ENCODE assay signal across 26 cellular contexts in the genomic region with DNA sequence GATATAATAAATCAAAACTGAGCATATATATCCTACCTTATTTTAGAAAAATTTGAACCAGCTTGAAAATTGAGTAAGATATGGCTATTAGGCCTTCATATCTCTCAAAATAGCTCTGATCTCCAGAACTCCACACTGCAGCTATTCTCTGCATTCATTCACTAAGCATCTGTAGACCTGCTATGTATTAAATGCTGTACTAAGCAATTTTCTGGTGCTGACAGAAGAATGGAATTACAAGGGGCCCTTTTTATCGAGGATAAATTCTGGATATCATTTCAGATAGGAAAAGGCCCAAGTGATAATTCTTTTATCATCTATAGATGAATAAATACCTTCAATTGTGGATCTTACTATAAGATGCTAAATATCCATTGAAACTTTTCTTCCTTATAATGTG. TPM values are rescaled to one million over a fixed set of nuclear protein-coding genes. Genes with fewer than 3 reads are reported as not detected.
DNase-seq lines count a peak whose midpoint lies in the region; ATAC-seq and TF ChIP-seq lines count a peak whose summit lies in the region.
"Had no signal": no experiment of that assay in that cellular context is flagged by ENCODE, and none has a peak within 500 bp of the region (broad histone marks: within the 10 kb centered on the region; RNA-seq: fewer than 3 reads in every experiment).

No MANE protein-coding gene starts in this region.

- no peak overlapping the region for H2AK5ac ChIP-seq in mesenchymal stem cell (ENCODE audit: low read length, severe bottlenecking)

- H3K18ac ChIP-seq in mesenchymal stem cell (ENCODE audit: low read depth in 1 of 2, low read length in 2 of 2) = no peak overlapping the region

- H3K79me2 ChIP-seq in SK-N-SH (ENCODE audit: insufficient read depth) = peaks cover 55% of the 10 kb centered on the region
- peaks cover 38% of the 10 kb centered on the region for H3K79me2 ChIP-seq in OCI-LY3 (ENCODE audit: low read length)

- H3F3A ChIP-seq in SK-N-SH (replicated peaks; ENCODE audit: insufficient read depth) = no peaks in the 10 kb centered on the region

- CTCF ChIA-PET in SK-N-SH (lab: Yijun Ruan, JAX) = interaction anchor here (1.9 kb wide), 1 partner anchor 11 kb away, joined by 4 read pairs; no protein-coding TSS in a partner anchor

- no peaks in the 10 kb centered on the region for H3K27me3 Mint-ChIP-seq in neural crest cell (ENCODE audit: low read depth)
- H3K27me3 Mint-ChIP-seq: activated CD4-positive, alpha-beta memory T cell treated with anti-CD3 and anti-CD28 coated beads, Interleukin-2, amount 10 ng/mL, durations not matched to agents 7 days and 5 days had no signal

- no peak overlapping the region for H4K8ac ChIP-seq in mesenchymal stem cell (ENCODE audit: low read length)

- H4K20me1 ChIP-seq in SK-N-SH (ENCODE audit: insufficient read depth) (no peaks in the 10 kb centered on the region), OCI-LY3 (ENCODE audit: insufficient read depth, low read length) (no peaks in the 10 kb centered on the region)

- H2BK120ac ChIP-seq in mesenchymal stem cell (ENCODE audit: low read depth, low read length) = no peak overlapping the region

- H3K14ac ChIP-seq in mesenchymal stem cell (ENCODE audit: low read length in 2 of 2) = no peak overlapping the region

- no peak for TF ChIP-seq EP300 in SK-N-SH (IDR thresholded peaks at IDR 0.05; ENCODE audit: borderline replicate concordance in 1 of 2, low read depth in 1 of 2, low read length in 1 of 2)

- H2BK12ac ChIP-seq in mesenchymal stem cell (ENCODE audit: low read length in 2 of 2) = no peak overlapping the region

- H3K27ac Mint-ChIP-seq in neural crest cell (ENCODE audit: unreplicated experiment) = no peak overlapping the region
- H3K27ac Mint-ChIP-seq: activated CD4-positive, alpha-beta memory T cell treated with anti-CD3 and anti-CD28 coated beads, Interleukin-2, amount 10 ng/mL, durations not matched to agents 7 days and 5 days; endodermal cell; WTC11 had no signal

- H3K4me3 Mint-ChIP-seq in neural crest cell = peak overlapping the region; percentile 42
- H3K4me3 Mint-ChIP-seq: activated CD4-positive, alpha-beta memory T cell treated with anti-CD3 and anti-CD28 coated beads, Interleukin-2, amount 10 ng/mL, durations not matched to agents 7 days and 5 days; activated naive CD4-positive, alpha-beta T cell treated with anti-CD3 and anti-CD28 coated beads for 36 hours; endodermal cell; mesothelial cell of epicardium; WTC11 had no signal

- DNase-seq in SK-N-SH = no peak
- no peak for DNase-seq in neural crest cell (ENCODE audit: low read depth, low spot score)
- no peak for DNase-seq in OCI-M1 (lab: John Stamatoyannopoulos, UW)
- no peak for DNase-seq in mesenchymal stem cell
- DNase-seq: 8988T; activated CD4-positive, alpha-beta memory T cell treated with anti-CD3 and anti-CD28 coated beads, Interleukin-2, amount 10 ng/mL, durations not matched to agents 7 days and 5 days; activated naive CD4-positive, alpha-beta T cell treated with anti-CD3 and anti-CD28 coated beads for 36 hours; C1 segment of cervical spinal cord; endodermal cell; GF-D8; left cardiac atrium; NCI-H1417; NCI-H526; psoas muscle; SJCRH30; stimulated activated CD4-positive, alpha-beta T cell treated with anti-CD3 and anti-CD28 coated beads, Interleukin-4, amount 100 ng/mL, for 24 hours had no signal

- peaks cover 3% of the 10 kb centered on the region for H3K9me3 Mint-ChIP-seq in neural crest cell
- H3K9me3 Mint-ChIP-seq: activated CD4-positive, alpha-beta memory T cell treated with anti-CD3 and anti-CD28 coated beads, Interleukin-2, amount 10 ng/mL, durations not matched to agents 7 days and 5 days; activated naive CD4-positive, alpha-beta T cell treated with anti-CD3 and anti-CD28 coated beads for 36 hours; endodermal cell; T-helper 2 cell treated with Interferon-gamma antibody and Interleukin-4, amounts not matched to agents 5 μg/mL and 100 μg/mL, for 36 hours had no signal

- H3K27ac ChIP-seq in SK-N-SH (ENCODE audit: low read depth in 2 of 2, low read length in 1 of 2) (no peak overlapping the region), OCI-LY3 (ENCODE audit: low read length) (no peak overlapping the region), mesenchymal stem cell (ENCODE audit: low read length, poor library complexity, severe bottlenecking) (no peak overlapping the region)
- H3K27ac ChIP-seq: SJCRH30 had no signal

- H2BK5ac ChIP-seq in mesenchymal stem cell (ENCODE audit: low read depth, low read length, poor library complexity, severe bottlenecking) = no peak overlapping the region

- H3K4me2 ChIP-seq in SK-N-SH (peak overlapping the region; percentile 87; the same call in 1 of the 2 replicates), OCI-LY3 (ENCODE audit: low read length) (peak overlapping the region; percentile 92), mesenchymal stem cell (ENCODE audit: low read length, poor library complexity, severe bottlenecking) (no peak overlapping the region)

- WGBS in SK-N-SH (ENCODE audit: low lambda C conversion rate) = 96% methylated on average over 1 of the region's 1 CpG
- WGBS in mesenchymal stem cell = no CpG with 5 or more reads among the region's 1 CpG

- peaks cover 8% of the 10 kb centered on the region for H3K79me1 ChIP-seq in mesenchymal stem cell (replicated peaks; ENCODE audit: low read length, poor library complexity, severe bottlenecking)

- H3K4me1 ChIP-seq in SK-N-SH (ENCODE audit: control insufficient read depth in 1 of 2, insufficient read depth in 2 of 2, low read depth in 1 of 2, low read length in 1 of 2) (peaks cover 0 to 7% of the 10 kb centered on the region in 2 experiments; a peak in 2 of 4 replicates), OCI-LY3 (ENCODE audit: low read length) (peaks cover 28% of the 10 kb centered on the region), mesenchymal stem cell (ENCODE audit: control insufficient read depth, insufficient read depth, low read depth, low read length) (peaks cover 2% of the 10 kb centered on the region)

- H3K23ac ChIP-seq in mesenchymal stem cell (ENCODE audit: low read length in 2 of 2) = no peak overlapping the region

- TF ChIP-seq CTCF in SK-N-SH (IDR thresholded peaks at IDR 0.05) = no peak
- TF ChIP-seq CTCF in OCI-LY3 (IDR thresholded peaks at IDR 0.05; ENCODE audit: low read depth, low read length) = no peak
- no peak for TF ChIP-seq CTCF in neural crest cell (conservative IDR thresholded peaks at IDR 0.05)

- H2BK15ac ChIP-seq in mesenchymal stem cell (ENCODE audit: low read depth, poor library complexity, severe bottlenecking) = no peak overlapping the region

- H2AFZ ChIP-seq in SK-N-SH (ENCODE audit: low read depth) (no peak overlapping the region), OCI-LY3 (ENCODE audit: low read depth, low read length) (no peak overlapping the region), mesenchymal stem cell (ENCODE audit: low read depth, low read length) (no peak overlapping the region)

- POLR2A ChIA-PET in SK-N-SH (lab: Yijun Ruan, JAX) = interaction anchor here (0.5 kb wide), 1 partner anchor 1479 kb away, joined by 5 read pairs; no protein-coding TSS in a partner anchor

- no peak overlapping the region for H3K9ac ChIP-seq in SK-N-SH
- H3K9ac ChIP-seq in OCI-LY3 (ENCODE audit: low read length) = no peak overlapping the region
- H3K9ac ChIP-seq in mesenchymal stem cell (ENCODE audit: low read length) = no peak overlapping the region

- H3K9me3 ChIP-seq in SK-N-SH = no peaks in the 10 kb centered on the region
- no peaks in the 10 kb centered on the region for H3K9me3 ChIP-seq in OCI-LY3 (ENCODE audit: insufficient read depth, low read length)
- H3K9me3 ChIP-seq in mesenchymal stem cell (ENCODE audit: control insufficient read depth, low read length) = no peaks in the 10 kb centered on the region
- H3K9me3 ChIP-seq: psoas muscle, SJCRH30 had no signal

- H3K4ac ChIP-seq in mesenchymal stem cell (ENCODE audit: low read depth in 1 of 2, low read length in 2 of 2) = no peak overlapping the region

- peaks cover 23% of the 10 kb centered on the region for H3K4me1 Mint-ChIP-seq in neural crest cell

- H3K4me3 ChIP-seq in SK-N-SH (ENCODE audit: low read depth in 2 of 2, low read length in 1 of 2) (no peak overlapping the region), OCI-LY3 (ENCODE audit: low read length) (0 out of 2 replicates have a peak overlapping the region, but pooled peaks have one; percentile 92), mesenchymal stem cell (ENCODE audit: insufficient read depth in 1 of 2, low read depth in 1 of 2, low read length in 2 of 2) (no peak overlapping the region)
- H3K4me3 ChIP-seq: psoas muscle had no signal

- no peak for ATAC-seq in SK-N-SH treated with all-trans-retinoic acid at 6 μM for 48 hours
- ATAC-seq: left cardiac atrium, psoas muscle, WTC11 had no signal

- TF ChIP-seq RAD21 in SK-N-SH (IDR thresholded peaks at IDR 0.05; ENCODE audit: low read length) = no peak

- peaks cover 27% of the 10 kb centered on the region for H3K36me3 Mint-ChIP-seq in neural crest cell (ENCODE audit: low read depth)

- H3K36me3 ChIP-seq in SK-N-SH (replicated peaks in 1 of 2; ENCODE audit: control insufficient read depth in 1 of 2, insufficient read depth in 2 of 2, low read length in 1 of 2) (peaks cover 35 to 37% of the 10 kb centered on the region in 2 experiments), OCI-LY3 (replicated peaks; ENCODE audit: low read depth, low read length) (peaks cover 20% of the 10 kb centered on the region), mesenchymal stem cell (ENCODE audit: control insufficient read depth in 1 of 2, insufficient read depth in 2 of 2, low read depth in 1 of 2, low read length in 2 of 2) (peaks cover 0 to 40% of the 10 kb centered on the region in 2 experiments)

- no peak overlapping the region for H4K91ac ChIP-seq in mesenchymal stem cell (ENCODE audit: low read length)

- H3K27me3 ChIP-seq in SK-N-SH (ENCODE audit: insufficient read depth) (no peaks in the 10 kb centered on the region), OCI-LY3 (ENCODE audit: low read depth, low read length) (no peaks in the 10 kb centered on the region), mesenchymal stem cell (ENCODE audit: control insufficient read depth in 1 of 2, insufficient read depth in 1 of 2, low read length in 2 of 2) (no peaks in the 10 kb centered on the region)
- H3K27me3 ChIP-seq: SJCRH30 had no signal

- no peaks in the 10 kb centered on the region for H3K9me2 ChIP-seq in SK-N-SH

RNA-seq across cellular contexts. Expression of a gene that starts 1.9 kb away (rescaled TPM):
- 6.9 and 9.6 TPM in 2 replicates for polyA plus RNA-seq in SK-N-SH (2012; rRNA removed)
- 5.8 and 7.2 TPM in 2 replicates for polyA plus RNA-seq in SK-N-SH (2012; cell fraction: cytosol; rRNA removed)
- 13.3 and 31.3 TPM in 2 replicates for polyA plus RNA-seq in SK-N-SH (2012; cell fraction: nucleus; rRNA removed)
- total RNA-seq in neural crest cell = 19.9 and 21.9 TPM in 2 replicates
- polyA plus RNA-seq in mesenchymal stem cell (2013, experiment 1 of 2) = 8.5 TPM
- 8.6 TPM for polyA plus RNA-seq in mesenchymal stem cell (2013, experiment 2 of 2)

RNA-seq across cellular contexts. Expression of a gene that starts 1.9 kb away (rescaled TPM):
- polyA plus RNA-seq in SK-N-SH (2012; rRNA removed) = 13.5 and 17.4 TPM in 2 replicates
- 29.3 and 36.9 TPM in 2 replicates for polyA plus RNA-seq in SK-N-SH (2012; cell fraction: cytosol; rRNA removed)
- polyA plus RNA-seq in SK-N-SH (2012; cell fraction: nucleus; rRNA removed) = 4.1 and 14.0 TPM in 2 replicates
- total RNA-seq in neural crest cell = 26.8 and 32.6 TPM in 2 replicates
- polyA plus RNA-seq in mesenchymal stem cell (2013, experiment 1 of 2) = 19.9 TPM
- 20.4 TPM for polyA plus RNA-seq in mesenchymal stem cell (2013, experiment 2 of 2)

RNA-seq across cellular contexts. Expression of a gene that starts 39.7 kb away (rescaled TPM):
- 0.03 and 0.19 TPM in 2 replicates for polyA plus RNA-seq in SK-N-SH (2012; rRNA removed)
- 0.30 and 0.33 TPM in 2 replicates for polyA plus RNA-seq in SK-N-SH (2012; cell fraction: cytosol; rRNA removed)
- polyA plus RNA-seq in SK-N-SH (2012; cell fraction: nucleus; rRNA removed) = 0.13 TPM in 1 of 2 replicates, not detected in the other
- not detected in 2 replicates for total RNA-seq in neural crest cell
- not detected for polyA plus RNA-seq in mesenchymal stem cell (2013, experiment 1 of 2)
- 0.04 TPM for polyA plus RNA-seq in mesenchymal stem cell (2013, experiment 2 of 2)
- total RNA-seq: activated naive CD4-positive, alpha-beta T cell treated with anti-CD3 and anti-CD28 coated beads for 36 hours; cerebellum; endodermal cell; fibroblast of lung; H1; HT-29; left cardiac atrium; ureter; WTC11 had no signal
- polyA plus RNA-seq: fibroblast of lung, H1 had no signal
